1 cellular context compared by ENCODE assay signal in genomic region chr4:3784469-3785291, GRCh38.
A peak's percentile ranks its signal among the peaks of the same experiment; 100 is the strongest.
TF ChIP-seq lines count a peak whose summit lies in the region.

No MANE protein-coding gene starts in this region.

TF ChIP-seq in HepG2, 621 proteins besides CTCF, POLR2A, EP300 and RAD21 (continued from another document and continues in another):
- TF ChIP-seq, protein P1, sequence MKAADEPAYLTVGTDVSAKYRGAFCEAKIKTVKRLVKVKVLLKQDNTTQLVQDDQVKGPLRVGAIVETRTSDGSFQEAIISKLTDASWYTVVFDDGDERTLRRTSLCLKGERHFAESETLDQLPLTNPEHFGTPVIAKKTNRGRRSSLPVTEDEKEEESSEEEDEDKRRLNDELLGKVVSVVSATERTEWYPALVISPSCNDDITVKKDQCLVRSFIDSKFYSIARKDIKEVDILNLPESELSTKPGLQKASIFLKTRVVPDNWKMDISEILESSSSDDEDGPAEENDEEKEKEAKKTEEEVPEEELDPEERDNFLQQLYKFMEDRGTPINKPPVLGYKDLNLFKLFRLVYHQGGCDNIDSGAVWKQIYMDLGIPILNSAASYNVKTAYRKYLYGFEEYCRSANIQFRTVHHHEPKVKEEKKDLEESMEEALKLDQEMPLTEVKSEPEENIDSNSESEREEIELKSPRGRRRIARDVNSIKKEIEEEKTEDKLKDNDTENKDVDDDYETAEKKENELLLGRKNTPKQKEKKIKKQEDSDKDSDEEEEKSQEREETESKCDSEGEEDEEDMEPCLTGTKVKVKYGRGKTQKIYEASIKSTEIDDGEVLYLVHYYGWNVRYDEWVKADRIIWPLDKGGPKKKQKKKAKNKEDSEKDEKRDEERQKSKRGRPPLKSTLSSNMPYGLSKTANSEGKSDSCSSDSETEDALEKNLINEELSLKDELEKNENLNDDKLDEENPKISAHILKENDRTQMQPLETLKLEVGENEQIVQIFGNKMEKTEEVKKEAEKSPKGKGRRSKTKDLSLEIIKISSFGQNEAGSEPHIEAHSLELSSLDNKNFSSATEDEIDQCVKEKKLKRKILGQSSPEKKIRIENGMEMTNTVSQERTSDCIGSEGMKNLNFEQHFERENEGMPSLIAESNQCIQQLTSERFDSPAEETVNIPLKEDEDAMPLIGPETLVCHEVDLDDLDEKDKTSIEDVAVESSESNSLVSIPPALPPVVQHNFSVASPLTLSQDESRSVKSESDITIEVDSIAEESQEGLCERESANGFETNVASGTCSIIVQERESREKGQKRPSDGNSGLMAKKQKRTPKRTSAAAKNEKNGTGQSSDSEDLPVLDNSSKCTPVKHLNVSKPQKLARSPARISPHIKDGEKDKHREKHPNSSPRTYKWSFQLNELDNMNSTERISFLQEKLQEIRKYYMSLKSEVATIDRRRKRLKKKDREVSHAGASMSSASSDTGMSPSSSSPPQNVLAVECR (CRISPR knock-in tag; IDR thresholded peaks at IDR 0.05; ENCODE audit: borderline replicate concordance) = peak; percentile 43; the same call in 1 of the 2 replicates
- TF ChIP-seq ZNF800 (CRISPR knock-in tag; IDR thresholded peaks at IDR 0.05) (peak; percentile 71; the same call in 1 of the 2 replicates), GLI4 (CRISPR knock-in tag; IDR thresholded peaks at IDR 0.05; ENCODE audit: borderline replicate concordance) (0 out of 2 replicates have a peak, but pooled peaks have one; percentile 35), DR1 (CRISPR knock-in tag; IDR thresholded peaks at IDR 0.05) (no peak; the same call in 1 of the 2 replicates), ZNF629 (CRISPR knock-in tag; conservative IDR thresholded peaks at IDR 0.05) (0 out of 2 replicates have a peak, but pooled peaks have one; percentile 0), ZBTB21 (CRISPR knock-in tag; IDR thresholded peaks at IDR 0.05) (no peak), ZNF720 (CRISPR knock-in tag; IDR thresholded peaks at IDR 0.05) (no peak), ZNF562 (CRISPR knock-in tag; IDR thresholded peaks at IDR 0.05; ENCODE audit: borderline replicate concordance) (0 out of 2 replicates have a peak, but pooled peaks have one; percentile 65), MIER3 (CRISPR knock-in tag; IDR thresholded peaks at IDR 0.05; ENCODE audit: borderline replicate concordance) (peak; percentile 45; the same call in 1 of the 2 replicates), YY1 (IDR thresholded peaks at IDR 0.05; ENCODE audit: insufficient read depth, insufficient replicate concordance, low read depth, low read length) (no peak), ZFP37 (CRISPR knock-in tag; IDR thresholded peaks at IDR 0.05; ENCODE audit: borderline replicate concordance) (peak; percentile 76; the same call in 1 of the 2 replicates), FOXO4 (CRISPR knock-in tag; conservative IDR thresholded peaks at IDR 0.05) (0 out of 2 replicates have a peak, but pooled peaks have one; percentile 85), PTBP1 (IDR thresholded peaks at IDR 0.05; ENCODE audit: low read depth, low read length, poor library complexity, severe bottlenecking) (no peak), ZMYM3 (CRISPR knock-in tag; IDR thresholded peaks at IDR 0.05) (peak; percentile 87), ZSCAN5A (CRISPR knock-in tag; IDR thresholded peaks at IDR 0.05; ENCODE audit: borderline replicate concordance) (peak; percentile 85), ARNT2 (CRISPR knock-in tag; IDR thresholded peaks at IDR 0.05; ENCODE audit: low read depth) (peak; percentile 61), SYNCRIP (IDR thresholded peaks at IDR 0.05; ENCODE audit: insufficient read depth, low read depth, low read length) (no peak), PHB2 (IDR thresholded peaks at IDR 0.05; ENCODE audit: partially characterized antibody) (no peak), ZNF576 (CRISPR knock-in tag; IDR thresholded peaks at IDR 0.05) (peak; percentile 23; the same call in 1 of the 2 replicates), HNF4A (CRISPR knock-in tag; IDR thresholded peaks at IDR 0.05) (peak; percentile 97), ZNF430 (CRISPR knock-in tag; IDR thresholded peaks at IDR 0.05) (peak; percentile 90), HNRNPL (IDR thresholded peaks at IDR 0.05; ENCODE audit: low read depth, low read length) (peak; percentile 77; the same call in 1 of the 2 replicates), DPF2 (CRISPR knock-in tag; IDR thresholded peaks at IDR 0.05; ENCODE audit: borderline replicate concordance, low read depth) (peak; percentile 87), GMEB2 (CRISPR knock-in tag; IDR thresholded peaks at IDR 0.05; ENCODE audit: low read depth) (no peak), ZNF326 (CRISPR knock-in tag; IDR thresholded peaks at IDR 0.05; ENCODE audit: borderline replicate concordance) (no peak), ZNF264 (CRISPR knock-in tag; IDR thresholded peaks at IDR 0.05) (peak; percentile 91), SSRP1 (CRISPR knock-in tag; IDR thresholded peaks at IDR 0.05) (peak; percentile 87; the same call in 1 of the 2 replicates), ZBTB2 (CRISPR knock-in tag; IDR thresholded peaks at IDR 0.05; ENCODE audit: low read depth) (peak; percentile 64; the same call in 1 of the 2 replicates)
- TF ChIP-seq, protein P2, sequence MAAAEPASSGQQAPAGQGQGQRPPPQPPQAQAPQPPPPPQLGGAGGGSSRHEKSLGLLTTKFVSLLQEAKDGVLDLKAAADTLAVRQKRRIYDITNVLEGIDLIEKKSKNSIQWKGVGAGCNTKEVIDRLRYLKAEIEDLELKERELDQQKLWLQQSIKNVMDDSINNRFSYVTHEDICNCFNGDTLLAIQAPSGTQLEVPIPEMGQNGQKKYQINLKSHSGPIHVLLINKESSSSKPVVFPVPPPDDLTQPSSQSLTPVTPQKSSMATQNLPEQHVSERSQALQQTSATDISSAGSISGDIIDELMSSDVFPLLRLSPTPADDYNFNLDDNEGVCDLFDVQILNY (CRISPR knock-in tag; conservative IDR thresholded peaks at IDR 0.05) = no peak
- TF ChIP-seq, protein P3, sequence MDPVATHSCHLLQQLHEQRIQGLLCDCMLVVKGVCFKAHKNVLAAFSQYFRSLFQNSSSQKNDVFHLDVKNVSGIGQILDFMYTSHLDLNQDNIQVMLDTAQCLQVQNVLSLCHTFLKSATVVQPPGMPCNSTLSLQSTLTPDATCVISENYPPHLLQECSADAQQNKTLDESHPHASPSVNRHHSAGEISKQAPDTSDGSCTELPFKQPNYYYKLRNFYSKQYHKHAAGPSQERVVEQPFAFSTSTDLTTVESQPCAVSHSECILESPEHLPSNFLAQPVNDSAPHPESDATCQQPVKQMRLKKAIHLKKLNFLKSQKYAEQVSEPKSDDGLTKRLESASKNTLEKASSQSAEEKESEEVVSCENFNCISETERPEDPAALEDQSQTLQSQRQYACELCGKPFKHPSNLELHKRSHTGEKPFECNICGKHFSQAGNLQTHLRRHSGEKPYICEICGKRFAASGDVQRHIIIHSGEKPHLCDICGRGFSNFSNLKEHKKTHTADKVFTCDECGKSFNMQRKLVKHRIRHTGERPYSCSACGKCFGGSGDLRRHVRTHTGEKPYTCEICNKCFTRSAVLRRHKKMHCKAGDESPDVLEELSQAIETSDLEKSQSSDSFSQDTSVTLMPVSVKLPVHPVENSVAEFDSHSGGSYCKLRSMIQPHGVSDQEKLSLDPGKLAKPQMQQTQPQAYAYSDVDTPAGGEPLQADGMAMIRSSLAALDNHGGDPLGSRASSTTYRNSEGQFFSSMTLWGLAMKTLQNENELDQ (CRISPR knock-in tag; IDR thresholded peaks at IDR 0.05; ENCODE audit: borderline replicate concordance) = no peak
- TF ChIP-seq, protein P4, sequence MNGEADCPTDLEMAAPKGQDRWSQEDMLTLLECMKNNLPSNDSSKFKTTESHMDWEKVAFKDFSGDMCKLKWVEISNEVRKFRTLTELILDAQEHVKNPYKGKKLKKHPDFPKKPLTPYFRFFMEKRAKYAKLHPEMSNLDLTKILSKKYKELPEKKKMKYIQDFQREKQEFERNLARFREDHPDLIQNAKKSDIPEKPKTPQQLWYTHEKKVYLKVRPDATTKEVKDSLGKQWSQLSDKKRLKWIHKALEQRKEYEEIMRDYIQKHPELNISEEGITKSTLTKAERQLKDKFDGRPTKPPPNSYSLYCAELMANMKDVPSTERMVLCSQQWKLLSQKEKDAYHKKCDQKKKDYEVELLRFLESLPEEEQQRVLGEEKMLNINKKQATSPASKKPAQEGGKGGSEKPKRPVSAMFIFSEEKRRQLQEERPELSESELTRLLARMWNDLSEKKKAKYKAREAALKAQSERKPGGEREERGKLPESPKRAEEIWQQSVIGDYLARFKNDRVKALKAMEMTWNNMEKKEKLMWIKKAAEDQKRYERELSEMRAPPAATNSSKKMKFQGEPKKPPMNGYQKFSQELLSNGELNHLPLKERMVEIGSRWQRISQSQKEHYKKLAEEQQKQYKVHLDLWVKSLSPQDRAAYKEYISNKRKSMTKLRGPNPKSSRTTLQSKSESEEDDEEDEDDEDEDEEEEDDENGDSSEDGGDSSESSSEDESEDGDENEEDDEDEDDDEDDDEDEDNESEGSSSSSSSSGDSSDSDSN (CRISPR knock-in tag; IDR thresholded peaks at IDR 0.05) = peak; percentile 74
- TF ChIP-seq, protein P5, sequence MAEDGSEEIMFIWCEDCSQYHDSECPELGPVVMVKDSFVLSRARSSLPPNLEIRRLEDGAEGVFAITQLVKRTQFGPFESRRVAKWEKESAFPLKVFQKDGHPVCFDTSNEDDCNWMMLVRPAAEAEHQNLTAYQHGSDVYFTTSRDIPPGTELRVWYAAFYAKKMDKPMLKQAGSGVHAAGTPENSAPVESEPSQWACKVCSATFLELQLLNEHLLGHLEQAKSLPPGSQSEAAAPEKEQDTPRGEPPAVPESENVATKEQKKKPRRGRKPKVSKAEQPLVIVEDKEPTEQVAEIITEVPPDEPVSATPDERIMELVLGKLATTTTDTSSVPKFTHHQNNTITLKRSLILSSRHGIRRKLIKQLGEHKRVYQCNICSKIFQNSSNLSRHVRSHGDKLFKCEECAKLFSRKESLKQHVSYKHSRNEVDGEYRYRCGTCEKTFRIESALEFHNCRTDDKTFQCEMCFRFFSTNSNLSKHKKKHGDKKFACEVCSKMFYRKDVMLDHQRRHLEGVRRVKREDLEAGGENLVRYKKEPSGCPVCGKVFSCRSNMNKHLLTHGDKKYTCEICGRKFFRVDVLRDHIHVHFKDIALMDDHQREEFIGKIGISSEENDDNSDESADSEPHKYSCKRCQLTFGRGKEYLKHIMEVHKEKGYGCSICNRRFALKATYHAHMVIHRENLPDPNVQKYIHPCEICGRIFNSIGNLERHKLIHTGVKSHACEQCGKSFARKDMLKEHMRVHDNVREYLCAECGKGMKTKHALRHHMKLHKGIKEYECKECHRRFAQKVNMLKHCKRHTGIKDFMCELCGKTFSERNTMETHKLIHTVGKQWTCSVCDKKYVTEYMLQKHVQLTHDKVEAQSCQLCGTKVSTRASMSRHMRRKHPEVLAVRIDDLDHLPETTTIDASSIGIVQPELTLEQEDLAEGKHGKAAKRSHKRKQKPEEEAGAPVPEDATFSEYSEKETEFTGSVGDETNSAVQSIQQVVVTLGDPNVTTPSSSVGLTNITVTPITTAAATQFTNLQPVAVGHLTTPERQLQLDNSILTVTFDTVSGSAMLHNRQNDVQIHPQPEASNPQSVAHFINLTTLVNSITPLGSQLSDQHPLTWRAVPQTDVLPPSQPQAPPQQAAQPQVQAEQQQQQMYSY (CRISPR knock-in tag; IDR thresholded peaks at IDR 0.05) = peak; percentile 75; the same call in 1 of the 2 replicates
